35 cellular contexts compared by ENCODE assay signal in the genomic region with DNA sequence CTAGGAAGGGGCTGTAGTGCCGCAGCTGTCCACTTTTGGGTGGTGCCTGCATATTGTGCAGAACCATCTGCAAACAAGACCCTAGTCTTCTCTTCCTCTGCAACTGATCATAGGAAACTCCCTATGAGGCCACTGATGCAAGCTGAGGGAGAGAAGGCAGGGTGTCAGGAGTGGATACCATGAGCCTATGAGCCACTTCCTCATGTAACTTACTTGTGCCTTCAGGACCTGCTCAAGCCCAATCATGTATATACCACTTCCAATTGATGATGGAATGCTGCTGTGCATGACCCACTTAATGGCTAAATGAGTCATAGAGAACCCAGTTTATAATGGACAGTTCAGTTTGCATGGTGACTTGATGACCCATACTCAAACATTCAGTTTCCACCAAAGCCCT.
"Had no signal": no experiment of that assay in that cellular context is flagged by ENCODE, and none has a peak within 500 bp of the region (broad histone marks: within the 10 kb centered on the region; RNA-seq: fewer than 3 reads in every experiment).

No MANE protein-coding gene starts in this region.

- H3K4me3 ChIP-seq: adrenal gland, body of pancreas, breast epithelium, cardiac muscle cell had no signal

- FAIRE-seq: astrocyte, TTC549 had no signal

- H3K27me3 ChIP-seq: adrenal gland, body of pancreas, brain microvascular endothelial cell, breast epithelium, cardiac muscle cell had no signal

- H3K27ac ChIP-seq: adrenal gland, body of pancreas, brain microvascular endothelial cell, breast epithelium, cardiac muscle cell, VCaP had no signal

- DNase-seq: activated B cell treated with CpG ODN at 0.5 μM for 24 hours; activated CD4-positive, alpha-beta memory T cell treated with anti-CD3 and anti-CD28 coated beads for 36 hours; activated CD4-positive, alpha-beta T cell treated with anti-CD3 and anti-CD28 coated beads for 4 hours; activated CD4-positive, alpha-beta T cell treated with anti-CD3 and anti-CD28 coated beads, Interleukin-2, amount 10 ng/mL, durations not matched to agents 24 days and 14 days; activated CD4-positive, alpha-beta T cell treated with anti-CD3 and anti-CD28 coated beads, Interleukin-2, amount 50 U/mL, for 1 hour; activated CD4-positive, alpha-beta T cell treated with anti-CD3 and anti-CD28 coated beads, Interleukin-2, amount 50 U/mL, for 4 hours; activated CD4-positive, CD25-positive, alpha-beta regulatory T cell treated with anti-CD3 and anti-CD28 coated beads, Interleukin-2, amount 50 U/mL, for 72 hours; activated CD8-positive, alpha-beta memory T cell treated with anti-CD3 and anti-CD28 coated beads, Interleukin-2, amount 50 U/mL, for 4 hours; activated CD8-positive, alpha-beta T cell treated with anti-CD3 and anti-CD28 coated beads for 36 hours; activated effector memory CD4-positive, alpha-beta T cell treated with anti-CD3 and anti-CD28 coated beads, Interleukin-2, amount 50 U/mL, for 16 hours; activated gamma-delta T cell treated with Interleukin-2 at 50 U/mL for 16 hours; activated naive CD4-positive, alpha-beta T cell; activated naive CD4-positive, alpha-beta T cell treated with anti-CD3 and anti-CD28 coated beads for 36 hours; activated naive CD4-positive, alpha-beta T cell treated with anti-CD3 and anti-CD28 coated beads, Interleukin-2, amount 50 U/mL, for 16 hours; activated naive CD8-positive, alpha-beta T cell treated with anti-CD3 and anti-CD28 coated beads for 36 hours; activated T-cell treated with anti-CD3 and anti-CD28 coated beads for 4 hours; activated T-cell treated with anti-CD3 and anti-CD28 coated beads, Interleukin-2, amount 50 U/mL, for 1 hour; activated T-cell treated with anti-CD3 and anti-CD28 coated beads, Interleukin-2, amount 50 U/mL, for 4 hours; activated T-cell treated with anti-CD3 and anti-CD28 coated beads, Interleukin-2, amount 50 U/mL, for 72 hours; adrenal gland; amniotic stem cell; aorta; body of pancreas; brain microvascular endothelial cell; caudate nucleus; cerebellar nuclear complex; T-helper 2 cell; T-helper 9 cell had no signal

- ATAC-seq: activated CD8-positive, alpha-beta T cell treated with anti-CD3 and anti-CD28 coated beads for 36 hours; activated naive CD4-positive, alpha-beta T cell treated with anti-CD3 and anti-CD28 coated beads, Interleukin-2, amount 50 U/mL, for 72 hours; activated T-cell treated with anti-CD3 and anti-CD28 coated beads, Interleukin-2, amount 50 U/mL, for 4 hours; activated T-cell treated with anti-CD3 and anti-CD28 coated beads, Interleukin-2, amount 50 U/mL, for 72 hours; activated T-helper 17 cell treated with anti-CD3 and anti-CD28 coated beads, Interleukin-2, amount 50 U/mL, for 72 hours; body of pancreas had no signal

- H3K36me3 ChIP-seq: adrenal gland, brain microvascular endothelial cell, breast epithelium, cardiac muscle cell had no signal
